13 cellular contexts compared by ENCODE assay signal in genomic region chr11:7555067-7555699, GRCh38. TPM values are rescaled to one million over a fixed set of nuclear protein-coding genes. Genes with fewer than 3 reads are reported as not detected.
DNase-seq lines count a peak whose midpoint lies in the region; ATAC-seq lines count a peak whose summit lies in the region.
"Had no signal": no experiment of that assay in that cellular context is flagged by ENCODE, and none has a peak within 500 bp of the region (broad histone marks: within the 10 kb centered on the region; RNA-seq: fewer than 3 reads in every experiment).

No MANE protein-coding gene starts in this region.

- H3F3A ChIP-seq in GM23248 (ENCODE audit: insufficient read depth) = peaks cover 11% of the 10 kb centered on the region

- H3K36me3 ChIP-seq in GM23248 (ENCODE audit: low read depth) = no peaks in the 10 kb centered on the region

- no peak overlapping the region for H3K9ac ChIP-seq in GM23248

- no peaks in the 10 kb centered on the region for H4K20me1 ChIP-seq in GM23248 (ENCODE audit: insufficient read depth)

- no peaks in the 10 kb centered on the region for H3K9me2 ChIP-seq in GM23248 (ENCODE audit: insufficient read depth)

- H3K4me2 ChIP-seq in GM23248 (ENCODE audit: unreplicated experiment) = no peak overlapping the region

- peak overlapping the region; percentile 22; the same call in 1 of the 2 replicates for H2AFZ ChIP-seq in GM23248

- ATAC-seq in HG02973 (IDR thresholded peaks at IDR 0.05; ENCODE audit: unreplicated experiment) (no peak), GM18511 (IDR thresholded peaks at IDR 0.05; ENCODE audit: unreplicated experiment) (no peak)
- ATAC-seq: effector memory CD8-positive, alpha-beta T cell had no signal

- DNase-seq in GM23248 = peak; percentile 53
- peak; percentile 53 for DNase-seq in amniotic epithelial cell (ENCODE audit: low read depth)
- DNase-seq in hypothalamus (lab: John Stamatoyannopoulos, UW) = peak in 33 of 51 donors; percentile 13 to 81 (median 60)
- DNase-seq in putamen (ENCODE audit: low spot score) = peak; percentile 61
- no peak for DNase-seq in SIG-M5 (lab: John Stamatoyannopoulos, UW)
- DNase-seq in activated CD4-positive, alpha-beta T cell treated with anti-CD3 and anti-CD28 coated beads, Interleukin-2, amount 50 U/mL, for 4 hours = no peak
- DNase-seq: CD4-positive, alpha-beta memory T cell; effector memory CD8-positive, alpha-beta T cell; NCI-H524 had no signal

- in situ Hi-C loops in GM23248 (cut with MboI) = no loop called here

- no peaks in the 10 kb centered on the region for H3K79me2 ChIP-seq in GM23248 (ENCODE audit: insufficient read depth)

- no peaks in the 10 kb centered on the region for H3K9me3 ChIP-seq in GM23248 (ENCODE audit: low read depth)

- H3K4me1 ChIP-seq in GM23248 (ENCODE audit: insufficient read depth) = peaks cover 22% of the 10 kb centered on the region

- WGBS in GM23248 (ENCODE audit: low coverage in 1 of 2, low lambda C conversion rate in 2 of 2, missing lambda C conversion rate in 2 of 2), 2 experiments = 36 to 40% methylated on average over 7 of the region's 7 CpGs

- H3K27me3 ChIP-seq in GM23248 (replicated peaks; ENCODE audit: insufficient read depth) = no peaks in the 10 kb centered on the region

- H3K4me3 ChIP-seq in GM23248 = no peak overlapping the region
- H3K4me3 ChIP-seq: SK-N-MC had no signal

- no peak overlapping the region for H3K27ac ChIP-seq in GM23248
- H3K27ac ChIP-seq: SK-N-MC had no signal

RNA-seq across cellular contexts. Expression of gene PPFIBP2, which starts 41.4 kb away (rescaled TPM):
- 4.1 and 16.8 TPM in 2 replicates for total RNA-seq in GM23248 (2014; rRNA removed; shearing (Covaris generic))
- polyA plus RNA-seq in GM23248 (2016; fragmentation: Nextera tagmentation; extraction: Ambion mirVana) = 5.9 TPM in 2 replicates
- polyA plus RNA-seq: neural cell had no signal

Comparison
In these comparisons a context has a peak if more than half of its experiments do, and no peak if none do; other contexts are left out.
1. DNase-seq: peak in GM23248 (single experiment), amniotic epithelial cell (single experiment), hypothalamus (33 of 51) and putamen (single experiment); none in SIG-M5 (single experiment) and activated CD4-positive, alpha-beta T cell treated with anti-CD3 and anti-CD28 coated beads, Interleukin-2, amount 50 U/mL, for 4 hours (0 of 2).